In the genomic region with DNA sequence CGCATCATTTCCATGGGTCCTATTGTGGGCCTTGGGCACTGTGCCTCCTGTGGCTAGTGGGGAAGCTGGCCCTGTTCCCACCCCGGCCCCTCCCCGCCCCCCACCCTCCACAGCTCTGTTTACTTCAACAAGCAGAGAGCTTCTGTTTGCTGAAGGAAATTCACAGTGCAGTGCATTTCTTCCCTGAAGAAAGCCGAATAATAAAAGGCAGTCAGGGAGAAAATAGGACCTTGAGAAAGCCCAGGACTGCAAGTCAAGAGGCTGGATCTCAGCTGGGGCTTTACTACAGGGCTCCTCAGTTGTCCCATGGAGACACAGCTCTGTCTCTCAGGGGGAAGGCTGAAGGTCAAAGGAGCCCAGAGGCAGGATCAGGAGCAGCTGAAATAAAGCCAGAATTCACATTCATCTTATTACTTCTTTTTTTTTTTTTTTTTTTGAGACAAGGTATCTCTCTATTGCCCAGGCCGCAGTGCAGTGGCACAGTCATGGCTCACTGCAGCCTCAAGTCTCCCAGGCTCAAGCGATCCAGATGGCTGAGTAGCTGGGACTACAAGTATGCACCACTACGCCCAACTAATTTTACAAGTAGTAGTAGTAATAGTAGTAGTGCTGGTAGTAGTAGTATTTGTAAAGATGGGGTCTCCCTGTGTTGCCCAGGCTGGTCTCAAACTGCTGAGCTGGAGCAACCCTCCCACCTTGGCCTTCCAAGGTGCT, we compare ENCODE assay signal across 12 cellular contexts. TPM values are rescaled to one million over a fixed set of nuclear protein-coding genes. Genes with fewer than 3 reads are reported as not detected.
DNase-seq lines count a peak whose midpoint lies in the region; ATAC-seq and TF ChIP-seq lines count a peak whose summit lies in the region.
"Had no signal": no experiment of that assay in that cellular context is flagged by ENCODE, and none has a peak within 500 bp of the region (broad histone marks: within the 10 kb centered on the region; RNA-seq: fewer than 3 reads in every experiment).

No MANE protein-coding gene starts in this region.

- H3K4me3 ChIP-seq in GM23338 (0 out of 2 replicates have a peak overlapping the region, but pooled peaks have one; percentile 12), left lung (no peak overlapping the region)
- H3K4me3 ChIP-seq: ascending aorta had no signal

- no peaks in the 10 kb centered on the region for H4K20me1 ChIP-seq in GM23338 (replicated peaks; ENCODE audit: insufficient read depth)

- no peaks in the 10 kb centered on the region for H3K9me2 ChIP-seq in GM23338 (ENCODE audit: insufficient read depth)

- H3K79me2 ChIP-seq in GM23338 (replicated peaks; ENCODE audit: insufficient read depth) = no peaks in the 10 kb centered on the region

- no peaks in the 10 kb centered on the region for H3K36me3 Mint-ChIP-seq in GM23338 (ENCODE audit: low read depth)

- H3K27ac Mint-ChIP-seq in GM23338 = peak overlapping the region; percentile 51; the same call in 1 of the 2 replicates
- H3K27ac Mint-ChIP-seq: activated T-helper 1 cell treated with anti-CD3 and anti-CD28 coated beads, Interleukin-12 subunit alpha, Interleukin-12 subunit beta, Interleukin-2, Interleukin-4 antibody, amounts not matched to agents 30 ng/mL and 10 ng/mL and 1 ng/mL, durations not matched to agents 14 hours and 24 hours and 36 hours had no signal

- intact Hi-C loops in sciatic nerve (cut with DNase I) = no loop called here
- intact Hi-C loops in left lung (cut with DNase I) = loop anchor here in 1 of 2 donors (10.0 kb wide), 1 partner anchor 304 kb away; no protein-coding TSS in a partner anchor

- DNase-seq in GM23338 (ENCODE audit: low spot score) (peak; percentile 43), SHP77 treated with DMSO at 0.1 percent for 48 hours (lab: John Stamatoyannopoulos, UW) (peak; percentile 7), kidney tubule cell (ENCODE audit: low spot score) (peak; percentile 56), sciatic nerve (ENCODE audit: low spot score) (no peak), left lung (no peak)
- no peak for DNase-seq in effector CD4-positive, alpha-beta T cell
- DNase-seq: Caco-2, head of caudate nucleus, Kasumi-1 had no signal

- peak; percentile 40 for ATAC-seq in GM23338
- peak; percentile 31 for ATAC-seq in sciatic nerve
- ATAC-seq in GM19035 (IDR thresholded peaks at IDR 0.05; ENCODE audit: unreplicated experiment) = no peak
- no peak for ATAC-seq in left lung

- H3K27me3 ChIP-seq in GM23338 (ENCODE audit: insufficient read depth) (no peaks in the 10 kb centered on the region), left lung (no peaks in the 10 kb centered on the region)
- H3K27me3 ChIP-seq: ascending aorta had no signal

- H3K36me3 ChIP-seq in GM23338 (ENCODE audit: insufficient read depth) = no peaks in the 10 kb centered on the region
- H3K36me3 ChIP-seq in left lung = no peaks in the 10 kb centered on the region
- H3K36me3 ChIP-seq: ascending aorta had no signal

- peaks cover 3% of the 10 kb centered on the region for H3K27me3 Mint-ChIP-seq in GM23338 (ENCODE audit: insufficient read depth, low read depth, poor library complexity)

- H3K4me1 ChIP-seq in GM23338 (ENCODE audit: insufficient read depth) (peaks cover 43% of the 10 kb centered on the region), left lung (peaks cover 4 to 11% of the 10 kb centered on the region in 2 donors)

- H3K9me3 ChIP-seq in left lung = no peaks in the 10 kb centered on the region
- H3K9me3 ChIP-seq: ascending aorta, Caco-2 had no signal

- H3K4me3 Mint-ChIP-seq in GM23338 = no peak overlapping the region; the same call in 2 of the 3 replicates
- H3K4me3 Mint-ChIP-seq: activated T-helper 1 cell treated with anti-CD3 and anti-CD28 coated beads, Interleukin-12 subunit alpha, Interleukin-12 subunit beta, Interleukin-2, Interleukin-4 antibody, amounts not matched to agents 30 ng/mL and 10 ng/mL and 1 ng/mL, durations not matched to agents 14 hours and 24 hours and 36 hours had no signal

- no peak overlapping the region for H2AFZ ChIP-seq in GM23338

- H3K4me2 ChIP-seq in GM23338 = peak overlapping the region; percentile 66

- no peak for TF ChIP-seq CTCF in GM23338 (conservative IDR thresholded peaks at IDR 0.05; ENCODE audit: low read depth in 2 of 2)
- no peak for TF ChIP-seq CTCF in left lung (IDR thresholded peaks at IDR 0.05)

- H3K9me3 Mint-ChIP-seq in GM23338 = no peaks in the 10 kb centered on the region
- H3K9me3 Mint-ChIP-seq: activated T-helper 1 cell treated with anti-CD3 and anti-CD28 coated beads, Interleukin-12 subunit alpha, Interleukin-12 subunit beta, Interleukin-2, Interleukin-4 antibody, amounts not matched to agents 30 ng/mL and 10 ng/mL and 1 ng/mL, durations not matched to agents 14 hours and 24 hours and 36 hours had no signal

- H3K27ac ChIP-seq in GM23338 (ENCODE audit: low read depth) (peak overlapping the region; percentile 93), left lung (no peak overlapping the region)
- H3K27ac ChIP-seq: ascending aorta had no signal

- peaks cover 34% of the 10 kb centered on the region for H3K4me1 Mint-ChIP-seq in GM23338

- H3F3A ChIP-seq in GM23338 (replicated peaks; ENCODE audit: low read depth) = peaks cover 9% of the 10 kb centered on the region; the same call in 1 of the 2 replicates

TF ChIP-seq in GM23338, 12 proteins besides CTCF, POLR2A, EP300 and RAD21:
- TF ChIP-seq ZNF331 (CRISPR knock-in tag; IDR thresholded peaks at IDR 0.05; ENCODE audit: low read depth) = no peak
- TF ChIP-seq ZNF114 (CRISPR knock-in tag; IDR thresholded peaks at IDR 0.05) = no peak
- no peak for TF ChIP-seq NANOG (IDR thresholded peaks at IDR 0.05; ENCODE audit: borderline replicate concordance)
- no peak for TF ChIP-seq EZH2 (IDR thresholded peaks at IDR 0.05; ENCODE audit: low read depth, unreplicated experiment)
- no peak for TF ChIP-seq CREB1 (CRISPR knock-in tag; IDR thresholded peaks at IDR 0.05; ENCODE audit: low read depth)
- TF ChIP-seq POLR2AphosphoS5 (IDR thresholded peaks at IDR 0.05; ENCODE audit: low read depth) = no peak
- TF ChIP-seq STAT1 (IDR thresholded peaks at IDR 0.05; ENCODE audit: unreplicated experiment) = no peak
- TF ChIP-seq EZH2phosphoT487 (IDR thresholded peaks at IDR 0.05; ENCODE audit: unreplicated experiment) = no peak
- TF ChIP-seq JUNB (IDR thresholded peaks at IDR 0.05; ENCODE audit: unreplicated experiment) = no peak

RNA-seq across cellular contexts. Expression of a gene that starts 33.0 kb away (rescaled TPM):
- 15.2 and 18.6 TPM in 2 replicates for total RNA-seq in GM23338 (2014; rRNA removed; shearing (Covaris generic))
- 20.9 and 21.3 TPM in 2 replicates for polyA plus RNA-seq in GM23338 (2016; fragmentation: Nextera tagmentation; extraction: Ambion mirVana)
- total RNA-seq in sciatic nerve (16.8 TPM), left lung (10 to 100 TPM; 28.4 to 41.8 TPM)

RNA-seq across cellular contexts. Expression of a gene that starts 46.1 kb away (rescaled TPM):
- total RNA-seq in GM23338 (2014; rRNA removed; shearing (Covaris generic)) = 412 and 449 TPM in 2 replicates
- polyA plus RNA-seq in GM23338 (2016; fragmentation: Nextera tagmentation; extraction: Ambion mirVana) = 913 and 929 TPM in 2 replicates
- total RNA-seq in sciatic nerve = 396 TPM
- total RNA-seq in left lung = 100 to 1,000 TPM; 196 to 330 TPM

Comparison
In these comparisons a context has a peak if more than half of its experiments do, and no peak if none do; other contexts are left out.
1. ATAC-seq: peak in GM23338 (single experiment) and sciatic nerve (single experiment); none in GM19035 (single experiment) and left lung (single experiment).
2. DNase-seq: peak in GM23338 (single experiment), SHP77 treated with DMSO at 0.1 percent for 48 hours (single experiment) and kidney tubule cell (single experiment); none in sciatic nerve (single experiment), effector CD4-positive, alpha-beta T cell (single experiment) and left lung (0 of 2).